Comparison of ENCODE assay signal across 1 cellular context in the genomic region with DNA sequence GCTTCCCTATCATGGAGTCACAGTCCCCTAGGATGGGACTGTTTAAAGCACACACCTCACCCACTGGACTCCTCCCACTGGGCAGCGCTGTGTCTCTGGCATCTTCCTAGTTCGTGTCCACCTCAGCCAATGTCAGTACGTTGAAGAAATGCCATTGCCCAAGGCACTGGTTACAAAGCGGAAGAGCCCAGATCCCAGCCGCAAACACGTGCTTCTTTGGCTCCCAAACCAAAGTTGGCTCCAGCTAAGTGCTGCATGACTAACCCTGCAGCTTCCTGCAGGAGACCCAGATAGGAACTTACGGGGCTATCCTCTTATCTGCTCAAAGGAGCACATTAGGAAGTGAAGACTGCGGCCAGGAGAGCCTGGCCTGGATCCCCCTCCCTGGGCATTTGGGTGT.
TF ChIP-seq lines count a peak whose summit lies in the region.

No MANE protein-coding gene starts in this region.

TF ChIP-seq in K562, 482 proteins besides CTCF, POLR2A, EP300 and RAD21 (continued from another document and continues in another):
- TF ChIP-seq ZBTB11 (CRISPR knock-in tag; IDR thresholded peaks at IDR 0.05) (0 out of 6 replicates have a peak, but pooled peaks of 1 of the 3 experiments have one; percentile 35), PHF21A (IDR thresholded peaks at IDR 0.05; ENCODE audit: borderline replicate concordance, low read depth) (no peak), NFIC (IDR thresholded peaks at IDR 0.05) (0 out of 2 replicates have a peak, but pooled peaks have one; percentile 39), ZBED1 (IDR thresholded peaks at IDR 0.05) (no peak), GATA2 (CRISPR knock-in tag; IDR thresholded peaks at IDR 0.05) (0 out of 2 replicates have a peak, but pooled peaks have one; percentile 18), ZNF507 (tag; conservative IDR thresholded peaks at IDR 0.05) (no peak), GABPB2 (CRISPR knock-in tag; conservative IDR thresholded peaks at IDR 0.05) (no peak), NBN (IDR thresholded peaks at IDR 0.05; ENCODE audit: low read depth) (no peak), POU5F1 (IDR thresholded peaks at IDR 0.05; ENCODE audit: borderline replicate concordance, low read depth, low read length, partially characterized antibody) (no peak), BRD4 (IDR thresholded peaks at IDR 0.05) (no peak), KLF16 (IDR thresholded peaks at IDR 0.05) (no peak), CXXC5 (CRISPR knock-in tag; IDR thresholded peaks at IDR 0.05) (peak; percentile 58), FOSL1 (tag; conservative IDR thresholded peaks at IDR 0.05) (peak; percentile 80), NFXL1 (CRISPR knock-in tag; IDR thresholded peaks at IDR 0.05) (no peak), SMAD4 (CRISPR knock-in tag; conservative IDR thresholded peaks at IDR 0.05) (no peak), TARDBP (IDR thresholded peaks at IDR 0.05) (no peak), ELF1 (tag; IDR thresholded peaks at IDR 0.05) (peak; percentile 46; the same call in 1 of the 2 replicates), U2AF2 (optimal IDR thresholded peaks at IDR 0.05; ENCODE audit: low read depth, low read length) (no peak), JUND (IDR thresholded peaks at IDR 0.05; ENCODE audit: borderline replicate concordance, low read depth, low read length) (peak; percentile 76), JUND (tag; IDR thresholded peaks at IDR 0.05; ENCODE audit: borderline replicate concordance, low read depth, low read length) (peak; percentile 52; the same call in 1 of the 3 replicates), HIVEP1 (CRISPR knock-in tag; IDR thresholded peaks at IDR 0.05) (no peak), ZNF174 (CRISPR knock-in tag; IDR thresholded peaks at IDR 0.05) (no peak), MAFK (IDR thresholded peaks at IDR 0.05; ENCODE audit: low read length) (no peak), ZNF589 (CRISPR knock-in tag; IDR thresholded peaks at IDR 0.05; ENCODE audit: low read depth) (no peak), RHOXF2B (CRISPR knock-in tag; conservative IDR thresholded peaks at IDR 0.05) (no peak), TCF3 (CRISPR knock-in tag; IDR thresholded peaks at IDR 0.05) (peak; percentile 65), MYC (IDR thresholded peaks at IDR 0.05; ENCODE audit: low read depth, low read length) (peak; percentile 93), MYC (CRISPR knock-in tag; IDR thresholded peaks at IDR 0.05; ENCODE audit: borderline replicate concordance, low read depth) (no peak), ZNF24 (IDR thresholded peaks at IDR 0.05) (peak; percentile 25; the same call in 1 of the 2 replicates), ZNF280B (CRISPR knock-in tag; IDR thresholded peaks at IDR 0.05) (no peak), L3MBTL2 (IDR thresholded peaks at IDR 0.05) (peak; percentile 86), ZFP1 (CRISPR knock-in tag; IDR thresholded peaks at IDR 0.05) (no peak), TEAD2 (tag; IDR thresholded peaks at IDR 0.05) (no peak), ETS1 (conservative IDR thresholded peaks at IDR 0.05; ENCODE audit: control insufficient read depth, low read depth, low read length) (no peak), ZKSCAN3 (CRISPR knock-in tag; IDR thresholded peaks at IDR 0.05) (no peak), ZEB2 (IDR thresholded peaks at IDR 0.05) (no peak), CBFA2T3 (IDR thresholded peaks at IDR 0.05) (peak; percentile 40; the same call in 1 of the 2 replicates), JUN (IDR thresholded peaks at IDR 0.05; ENCODE audit: borderline replicate concordance, low read depth, low read length) (peak; percentile 57; the same call in 1 of the 2 replicates), JUN (CRISPR knock-in tag; IDR thresholded peaks at IDR 0.05; ENCODE audit: borderline replicate concordance) (no peak), HNRNPUL1 (IDR thresholded peaks at IDR 0.05; ENCODE audit: low read length) (no peak), ZFX (CRISPR knock-in tag; IDR thresholded peaks at IDR 0.05) (no peak), STAT5B (CRISPR knock-in tag; IDR thresholded peaks at IDR 0.05) (no peak), BHLHE40 (IDR thresholded peaks at IDR 0.05; ENCODE audit: low read length) (peak; percentile 92), SIN3A (IDR thresholded peaks at IDR 0.05; ENCODE audit: borderline replicate concordance in 2 of 2, control insufficient read depth in 1 of 2, low read depth in 2 of 2, low read length in 2 of 2) (no peak), ETV5 (CRISPR knock-in tag; IDR thresholded peaks at IDR 0.05; ENCODE audit: low read depth) (peak; percentile 45; the same call in 1 of the 2 replicates), ARHGAP35 (IDR thresholded peaks at IDR 0.05; ENCODE audit: partially characterized antibody) (no peak)
- TF ChIP-seq, protein P1, sequence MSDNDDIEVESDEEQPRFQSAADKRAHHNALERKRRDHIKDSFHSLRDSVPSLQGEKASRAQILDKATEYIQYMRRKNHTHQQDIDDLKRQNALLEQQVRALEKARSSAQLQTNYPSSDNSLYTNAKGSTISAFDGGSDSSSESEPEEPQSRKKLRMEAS (CRISPR knock-in tag; IDR thresholded peaks at IDR 0.05) = peak; percentile 82
- TF ChIP-seq, protein P2, sequence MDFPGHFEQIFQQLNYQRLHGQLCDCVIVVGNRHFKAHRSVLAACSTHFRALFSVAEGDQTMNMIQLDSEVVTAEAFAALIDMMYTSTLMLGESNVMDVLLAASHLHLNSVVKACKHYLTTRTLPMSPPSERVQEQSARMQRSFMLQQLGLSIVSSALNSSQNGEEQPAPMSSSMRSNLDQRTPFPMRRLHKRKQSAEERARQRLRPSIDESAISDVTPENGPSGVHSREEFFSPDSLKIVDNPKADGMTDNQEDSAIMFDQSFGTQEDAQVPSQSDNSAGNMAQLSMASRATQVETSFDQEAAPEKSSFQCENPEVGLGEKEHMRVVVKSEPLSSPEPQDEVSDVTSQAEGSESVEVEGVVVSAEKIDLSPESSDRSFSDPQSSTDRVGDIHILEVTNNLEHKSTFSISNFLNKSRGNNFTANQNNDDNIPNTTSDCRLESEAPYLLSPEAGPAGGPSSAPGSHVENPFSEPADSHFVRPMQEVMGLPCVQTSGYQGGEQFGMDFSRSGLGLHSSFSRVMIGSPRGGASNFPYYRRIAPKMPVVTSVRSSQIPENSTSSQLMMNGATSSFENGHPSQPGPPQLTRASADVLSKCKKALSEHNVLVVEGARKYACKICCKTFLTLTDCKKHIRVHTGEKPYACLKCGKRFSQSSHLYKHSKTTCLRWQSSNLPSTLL (IDR thresholded peaks at IDR 0.05) = no peak
- TF ChIP-seq, protein P3, sequence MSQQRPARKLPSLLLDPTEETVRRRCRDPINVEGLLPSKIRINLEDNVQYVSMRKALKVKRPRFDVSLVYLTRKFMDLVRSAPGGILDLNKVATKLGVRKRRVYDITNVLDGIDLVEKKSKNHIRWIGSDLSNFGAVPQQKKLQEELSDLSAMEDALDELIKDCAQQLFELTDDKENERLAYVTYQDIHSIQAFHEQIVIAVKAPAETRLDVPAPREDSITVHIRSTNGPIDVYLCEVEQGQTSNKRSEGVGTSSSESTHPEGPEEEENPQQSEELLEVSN (IDR thresholded peaks at IDR 0.05; ENCODE audit: borderline replicate concordance in 1 of 2, extremely low read depth in 1 of 2, insufficient read depth in 1 of 2, insufficient read length in 1 of 2, low read depth in 1 of 2, low read length in 1 of 2, poor library complexity in 1 of 2, severe bottlenecking in 1 of 2) = peak; percentile 61 to 73
